In the genomic region with DNA sequence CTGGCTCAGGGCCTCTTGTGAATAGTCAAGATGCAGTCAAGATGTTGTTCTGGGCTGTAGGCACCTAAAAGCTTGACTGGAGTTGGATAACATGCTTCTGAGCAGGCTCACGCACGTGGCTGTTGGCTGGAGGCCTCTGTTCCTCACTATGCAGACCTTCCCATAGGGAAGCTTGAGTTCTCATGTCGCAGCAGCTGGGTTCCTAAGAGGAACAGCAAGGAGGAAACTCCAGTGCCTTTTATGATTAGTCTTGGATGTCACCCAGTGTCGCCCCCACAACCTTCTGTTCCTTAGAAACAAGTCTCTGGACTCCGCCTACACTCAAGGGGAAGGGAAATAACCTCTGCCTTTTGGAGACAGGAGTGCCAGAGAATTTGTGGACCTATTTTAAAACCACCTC, we compare ENCODE assay signal across 14 cellular contexts.
A peak's percentile ranks its signal among the peaks of the same experiment; 100 is the strongest.
DNase-seq lines count a peak whose midpoint lies in the region; ATAC-seq and TF ChIP-seq lines count a peak whose summit lies in the region.
"Had no signal": no experiment of that assay in that cellular context is flagged by ENCODE, and none has a peak within 500 bp of the region (broad histone marks: within the 10 kb centered on the region; RNA-seq: fewer than 3 reads in every experiment).

No MANE protein-coding gene starts in this region.

- DNase-seq in IMR-90, result no peak
- DNase-seq in left lung, result peak in 1 of 2 donors; percentile 57
- no peak for DNase-seq in smooth muscle cell (lab: John Stamatoyannopoulos, UW; ENCODE audit: unreplicated experiment)
- DNase-seq in suprapubic skin (ENCODE audit: low spot score in 2 of 2), result no peak
- no peak for DNase-seq in Caco-2
- DNase-seq in medulla oblongata (ENCODE audit: extremely low spot score), result no peak
- no peak for DNase-seq in stimulated activated naive CD4-positive, alpha-beta T cell (lab: John Stamatoyannopoulos, UW)
- DNase-seq: activated CD4-positive, alpha-beta T cell treated with anti-CD3 and anti-CD28 coated beads, Interleukin-2, amount 50 U/mL, for 4 hours; activated T-cell treated with anti-CD3 and anti-CD28 coated beads, Interleukin-2, amount 50 U/mL, for 48 hours; cerebellar nuclear complex; erythroblast; hypothalamus; SJCRH30 had no signal

- no peaks in the 10 kb centered on the region for H3K36me3 Mint-ChIP-seq in dendritic cell treated with granulocyte-macrophage colony-stimulating factor and Interleukin-4, amounts not matched to agents 40 ng/mL and 50 ng/mL, for 4 days (ENCODE audit: low read depth)
- H3K36me3 Mint-ChIP-seq in Caco-2 (ENCODE audit: insufficient read depth, unreplicated experiment), result no peaks in the 10 kb centered on the region

- no peaks in the 10 kb centered on the region for H3K9me1 ChIP-seq in IMR-90 (ENCODE audit: insufficient read depth, low read length)

- H2BK120ac ChIP-seq in IMR-90 (ENCODE audit: low read depth, low read length), result no peak overlapping the region

- peak overlapping the region; percentile 47 for H3K4ac ChIP-seq in IMR-90 (ENCODE audit: low read depth, low read length)

- ATAC-seq in IMR-90 (ENCODE audit: low read depth) (no peak), left lung (peak; percentile 59)

- peaks cover 6% of the 10 kb centered on the region for H3K4me1 ChIP-seq in IMR-90 (ENCODE audit: control insufficient read depth, insufficient read depth, low read length)
- H3K4me1 ChIP-seq in left lung, result peaks cover 0 to 19% of the 10 kb centered on the region in 2 donors
- H3K4me1 ChIP-seq in smooth muscle cell (ENCODE audit: low read depth), result peaks cover 14% of the 10 kb centered on the region
- H3K4me1 ChIP-seq in suprapubic skin, result peaks cover 13% of the 10 kb centered on the region
- H3K4me1 ChIP-seq in Caco-2, result peaks cover 24% of the 10 kb centered on the region
- H3K4me1 ChIP-seq: SJCRH30 had no signal

- no peak overlapping the region for H4K91ac ChIP-seq in IMR-90 (ENCODE audit: insufficient read depth, low read depth, low read length)

- 0 out of 2 replicates have a peak overlapping the region, but pooled peaks have one; percentile 24 for H2AK5ac ChIP-seq in IMR-90 (ENCODE audit: low read depth, low read length)

- H2AK9ac ChIP-seq in IMR-90 (replicated peaks; ENCODE audit: low read depth, low read length, poor library complexity), result no peak overlapping the region

- H3K18ac ChIP-seq in IMR-90 (ENCODE audit: low read depth, low read length), result peak overlapping the region; percentile 35; the same call in 1 of the 2 replicates

- BruUV-seq in IMR-90 (replicated peaks; lab: Mats Ljungman, UMichigan), result no TSS peak
- BruUV-seq in Caco-2 (replicated peaks; lab: Mats Ljungman, UMichigan), result no TSS peak

- no peaks in the 10 kb centered on the region for H3K9me3 Mint-ChIP-seq in dendritic cell treated with granulocyte-macrophage colony-stimulating factor and Interleukin-4, amounts not matched to agents 40 ng/mL and 50 ng/mL, for 4 days
- no peaks in the 10 kb centered on the region for H3K9me3 Mint-ChIP-seq in Caco-2 (ENCODE audit: unreplicated experiment)

- POLR2A ChIA-PET in IMR-90 (lab: Charles Lee; ENCODE audit: unreplicated experiment) (no interaction called here), Caco-2 (lab: Charles Lee) (no interaction called here)

- H3K27ac ChIP-seq in IMR-90 (ENCODE audit: insufficient read depth, low read length) (no peak overlapping the region), left lung (peak overlapping the region in 1 of 2 donors; percentile 0), smooth muscle cell (ENCODE audit: low read depth) (no peak overlapping the region), suprapubic skin (no peak overlapping the region)
- H3K27ac ChIP-seq: SJCRH30 had no signal

- 100% methylated on average over 1 of the region's 5 CpGs; no CpG with 5 or more reads in 1 of the 2 experiments for WGBS in IMR-90 (ENCODE audit: extremely low coverage in 2 of 2, insufficient read length in 1 of 2), 2 experiments
- 82% methylated on average over 5 of the region's 5 CpGs for WGBS in smooth muscle cell (ENCODE audit: low lambda C conversion rate)
- 44% methylated on average over 5 of the region's 5 CpGs for WGBS in suprapubic skin

- TF ChIP-seq EP300 in suprapubic skin (IDR thresholded peaks at IDR 0.05), result no peak

- no peak for TF ChIP-seq RAD21 in IMR-90 (IDR thresholded peaks at IDR 0.05; ENCODE audit: low read length)

- CTCF ChIA-PET in IMR-90 (lab: Yijun Ruan, JAX) (interaction anchor here (1.0 kb wide), 1 partner anchor 57 kb away, joined by 3 read pairs; no protein-coding TSS in a partner anchor), Caco-2 (lab: Charles Lee) (no interaction called here)

- H3K79me2 ChIP-seq in smooth muscle cell (ENCODE audit: low read depth), result no peaks in the 10 kb centered on the region

- H3K79me1 ChIP-seq in IMR-90 (ENCODE audit: low read depth in 1 of 2, low read length in 2 of 2), result no peaks in the 10 kb centered on the region

- no peaks in the 10 kb centered on the region for H4K20me1 ChIP-seq in IMR-90 (ENCODE audit: insufficient read depth, low read length)
- H4K20me1 ChIP-seq in smooth muscle cell (ENCODE audit: low read depth), result no peaks in the 10 kb centered on the region

- H2AFZ ChIP-seq in IMR-90 (replicated peaks; ENCODE audit: low read length, poor library complexity), result peak overlapping the region; percentile 49
- peak overlapping the region; percentile 21 for H2AFZ ChIP-seq in smooth muscle cell (ENCODE audit: low read depth)

- no peak overlapping the region for H3K4me3 ChIP-seq in IMR-90 (ENCODE audit: insufficient read depth, low read depth, low read length)
- no peak overlapping the region for H3K4me3 ChIP-seq in left lung
- H3K4me3 ChIP-seq in smooth muscle cell, result no peak overlapping the region
- H3K4me3 ChIP-seq in suprapubic skin, result no peak overlapping the region
- H3K4me3 ChIP-seq in Caco-2 (ENCODE audit: low read depth, low read length), result no peak overlapping the region
- H3K4me3 ChIP-seq: SJCRH30 had no signal

- no peaks in the 10 kb centered on the region for H3K27me3 Mint-ChIP-seq in dendritic cell treated with granulocyte-macrophage colony-stimulating factor and Interleukin-4, amounts not matched to agents 40 ng/mL and 50 ng/mL, for 4 days
- no peaks in the 10 kb centered on the region for H3K27me3 Mint-ChIP-seq in Caco-2 (ENCODE audit: insufficient read depth, unreplicated experiment)

- H4K8ac ChIP-seq in IMR-90 (ENCODE audit: low read depth in 2 of 2, low read length in 2 of 2), result peak overlapping the region in 1 of 2 experiments; percentile 30; a peak in 1 of 4 replicates

- peak overlapping the region; percentile 25; the same call in 1 of the 2 replicates for H2BK20ac ChIP-seq in IMR-90 (ENCODE audit: low read depth, low read length)

- no peak overlapping the region for H3K56ac ChIP-seq in IMR-90 (ENCODE audit: extremely low read depth, insufficient read depth, low read length)

- peaks cover 45% of the 10 kb centered on the region for H3K4me1 Mint-ChIP-seq in dendritic cell treated with granulocyte-macrophage colony-stimulating factor and Interleukin-4, amounts not matched to agents 40 ng/mL and 50 ng/mL, for 4 days (ENCODE audit: low read depth)
- peaks cover 51% of the 10 kb centered on the region for H3K4me1 Mint-ChIP-seq in Caco-2 (ENCODE audit: low read depth, unreplicated experiment)

- H3K9ac ChIP-seq in IMR-90 (ENCODE audit: low read depth, low read length), result no peak overlapping the region
- no peak overlapping the region for H3K9ac ChIP-seq in smooth muscle cell (ENCODE audit: low read depth)

- H3K27ac Mint-ChIP-seq in dendritic cell treated with granulocyte-macrophage colony-stimulating factor and Interleukin-4, amounts not matched to agents 40 ng/mL and 50 ng/mL, for 4 days, result peak overlapping the region; percentile 65
- H3K27ac Mint-ChIP-seq in Caco-2 (ENCODE audit: unreplicated experiment), result no peak overlapping the region

- H3K23ac ChIP-seq in IMR-90 (ENCODE audit: low read depth, low read length), result peak overlapping the region; percentile 52; the same call in 1 of the 2 replicates

- TF ChIP-seq CTCF in IMR-90 (conservative IDR thresholded peaks at IDR 0.05; ENCODE audit: low read depth, low read length) (no peak), left lung (IDR thresholded peaks at IDR 0.05) (no peak), smooth muscle cell (IDR thresholded peaks at IDR 0.05; ENCODE audit: borderline replicate concordance, insufficient read depth, poor library complexity, severe bottlenecking) (no peak), suprapubic skin (IDR thresholded peaks at IDR 0.05) (no peak), Caco-2 (IDR thresholded peaks at IDR 0.05; ENCODE audit: insufficient read depth in 1 of 2, low read depth in 1 of 2, low read length in 1 of 2, severe bottlenecking in 1 of 2, unreplicated experiment in 1 of 2) (no peak)

- H2BK15ac ChIP-seq in IMR-90 (ENCODE audit: low read depth, low read length), result 0 out of 3 replicates have a peak overlapping the region, but pooled peaks have one; percentile 3

- H3K4me3 Mint-ChIP-seq in dendritic cell treated with granulocyte-macrophage colony-stimulating factor and Interleukin-4, amounts not matched to agents 40 ng/mL and 50 ng/mL, for 4 days, result no peak overlapping the region
- no peak overlapping the region for H3K4me3 Mint-ChIP-seq in Caco-2 (ENCODE audit: unreplicated experiment)

- H3F3A ChIP-seq in smooth muscle cell (ENCODE audit: low read depth), result peaks cover 5% of the 10 kb centered on the region

- H3K27me3 ChIP-seq in IMR-90 (ENCODE audit: control insufficient read depth, insufficient read depth, low read length) (no peaks in the 10 kb centered on the region), left lung (no peaks in the 10 kb centered on the region), smooth muscle cell (ENCODE audit: low read depth) (no peaks in the 10 kb centered on the region), suprapubic skin (no peaks in the 10 kb centered on the region), Caco-2 (replicated peaks; ENCODE audit: control insufficient read depth, insufficient read depth, low read length) (no peaks in the 10 kb centered on the region)
- H3K27me3 ChIP-seq: SJCRH30 had no signal

- intact Hi-C loops in IMR-90 (cut with micrococcal nuclease), result no loop called here
- intact Hi-C loops in dendritic cell treated with granulocyte-macrophage colony-stimulating factor and Interleukin-4, amounts not matched to agents 40 ng/mL and 50 ng/mL, for 4 days (cut with micrococcal nuclease), result loop anchor here (10.0 kb wide), 1 partner anchor 285 kb away; no protein-coding TSS in a partner anchor
- intact Hi-C loops in left lung (cut with DNase I), result no loop called here
- intact Hi-C loops in Caco-2 (cut with micrococcal nuclease; ENCODE audit: unreplicated experiment), result no loop called here

- dilution Hi-C loops in IMR-90 (cut with HindIII; ENCODE audit: low sequenced_read_pairs, unreplicated experiment), result no loop called here

- in situ Hi-C loops in IMR-90 (cut with MboI; ENCODE audit: low sequenced_read_pairs), result no loop called here

- H3K9me3 ChIP-seq in IMR-90 (ENCODE audit: control insufficient read depth, insufficient read depth, low read length) (no peaks in the 10 kb centered on the region), left lung (no peaks in the 10 kb centered on the region), smooth muscle cell (replicated peaks; ENCODE audit: low read depth) (no peaks in the 10 kb centered on the region), suprapubic skin (no peaks in the 10 kb centered on the region), Caco-2 (no peaks in the 10 kb centered on the region)
- H3K9me3 ChIP-seq: SJCRH30 had no signal

- H3K14ac ChIP-seq in IMR-90 (replicated peaks; ENCODE audit: low read depth, low read length), result peak overlapping the region; percentile 37; the same call in 1 of the 2 replicates

- H3K36me3 ChIP-seq in IMR-90 (ENCODE audit: control insufficient read depth, insufficient read depth, low read length) (no peaks in the 10 kb centered on the region), left lung (no peaks in the 10 kb centered on the region), smooth muscle cell (ENCODE audit: low read depth) (no peaks in the 10 kb centered on the region), suprapubic skin (no peaks in the 10 kb centered on the region), Caco-2 (ENCODE audit: control insufficient read depth, insufficient read depth, low read length) (no peaks in the 10 kb centered on the region)
- H3K36me3 ChIP-seq: SJCRH30 had no signal

- no peak overlapping the region; the same call in 1 of the 2 replicates for H4K5ac ChIP-seq in IMR-90 (ENCODE audit: low read depth, low read length)

- H2BK5ac ChIP-seq in IMR-90 (ENCODE audit: low read depth, low read length, poor library complexity, severe bottlenecking), result no peak overlapping the region

- TF ChIP-seq POLR2A in IMR-90 (IDR thresholded peaks at IDR 0.05; ENCODE audit: low read depth, low read length), result no peak
- no peak for TF ChIP-seq POLR2A in suprapubic skin (IDR thresholded peaks at IDR 0.05)

- H3K4me2 ChIP-seq in IMR-90 (ENCODE audit: low read depth, low read length) (no peak overlapping the region), smooth muscle cell (no peak overlapping the region)
